ENCODE assay signal across 12 cellular contexts in the genomic region with DNA sequence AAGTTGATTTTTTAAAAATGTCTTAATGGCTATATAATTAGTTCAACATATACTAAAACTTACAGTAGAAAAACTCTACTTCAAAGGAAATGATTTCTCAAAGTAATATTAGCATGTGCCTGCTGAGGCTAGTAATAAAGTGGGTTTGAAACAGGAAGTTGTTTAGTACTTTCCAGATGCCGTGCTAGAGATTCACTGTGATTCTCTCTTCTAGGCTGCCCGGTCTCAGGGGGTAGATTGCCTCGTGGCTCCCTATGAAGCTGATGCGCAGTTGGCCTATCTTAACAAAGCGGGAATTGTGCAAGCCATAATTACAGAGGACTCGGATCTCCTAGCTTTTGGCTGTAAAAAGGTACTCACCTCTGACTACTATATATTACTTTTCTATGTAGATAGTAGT. TPM values are rescaled to one million over a fixed set of nuclear protein-coding genes. Genes with fewer than 3 reads are reported as not detected.
A peak's percentile ranks its signal among the peaks of the same experiment; 100 is the strongest.
DNase-seq lines count a peak whose midpoint lies in the region; ATAC-seq, FAIRE-seq and TF ChIP-seq lines count a peak whose summit lies in the region.
"Had no signal": no experiment of that assay in that cellular context is flagged by ENCODE, and none has a peak within 500 bp of the region (broad histone marks: within the 10 kb centered on the region; RNA-seq: fewer than 3 reads in every experiment).

No MANE protein-coding gene starts in this region.

- no peak overlapping the region for H3K27ac ChIP-seq in small intestine (ENCODE audit: low read depth in 1 of 2, low read length in 1 of 2)

- no peaks in the 10 kb centered on the region for H3K9me3 ChIP-seq in small intestine (ENCODE audit: control insufficient read depth, low read depth)

- H3K36me3 ChIP-seq in small intestine (ENCODE audit: control insufficient read depth in 2 of 2, insufficient read depth in 2 of 2, low read length in 2 of 2): no peaks in the 10 kb centered on the region

- H3K27me3 Mint-ChIP-seq in central memory CD8-positive, alpha-beta T cell: no peaks in the 10 kb centered on the region
- H3K27me3 Mint-ChIP-seq in CD14-positive monocyte (ENCODE audit: low read depth in 3 of 3): peaks cover 0 to 2% (median 0%) of the 10 kb centered on the region in 3 donors
- H3K27me3 Mint-ChIP-seq: T-helper 17 cell had no signal

- H3K36me3 Mint-ChIP-seq in central memory CD8-positive, alpha-beta T cell (ENCODE audit: insufficient read depth): no peaks in the 10 kb centered on the region
- peaks cover 47 to 70% of the 10 kb centered on the region in 2 donors for H3K36me3 Mint-ChIP-seq in CD14-positive monocyte

- ATAC-seq in GM18499 (IDR thresholded peaks at IDR 0.05; ENCODE audit: insufficient read depth, unreplicated experiment): peak; percentile 72
- peak; percentile 68 for ATAC-seq in GM21526 (IDR thresholded peaks at IDR 0.05; ENCODE audit: low FRiP score, unreplicated experiment)
- ATAC-seq in HG03196 (IDR thresholded peaks at IDR 0.05; ENCODE audit: unreplicated experiment): peak; percentile 65
- peak; percentile 40 for ATAC-seq in central memory CD8-positive, alpha-beta T cell (replicated peaks; ENCODE audit: extremely low read depth, poor library complexity, severe bottlenecking)
- ATAC-seq: T-helper 17 cell had no signal

- H3K4me1 Mint-ChIP-seq in central memory CD8-positive, alpha-beta T cell: no peaks in the 10 kb centered on the region
- no peaks in the 10 kb centered on the region for H3K4me1 Mint-ChIP-seq in CD14-positive monocyte
- H3K4me1 Mint-ChIP-seq: T-helper 17 cell had no signal

- 79 to 92% (median 87%) methylated on average over 6 of the region's 6 CpGs for WGBS in small intestine, 3 donors

- H3K4me3 ChIP-seq in small intestine (ENCODE audit: low read depth in 1 of 2, low read length in 2 of 2): no peak overlapping the region

- no peak for FAIRE-seq in D721Med (lab: Jason Lieb, UNC)
- FAIRE-seq in small intestine (lab: Jason Lieb, UNC): no peak
- FAIRE-seq: astrocyte, GM12892 had no signal

- intact Hi-C loops in CD14-positive monocyte (cut with micrococcal nuclease): no loop called here

- H3K4me1 ChIP-seq in small intestine (ENCODE audit: control insufficient read depth in 2 of 2, insufficient read depth in 1 of 2, low read depth in 1 of 2, low read length in 1 of 2): no peaks in the 10 kb centered on the region

- TF ChIP-seq CTCF in D721Med (IDR thresholded peaks at IDR 0.05; ENCODE audit: insufficient read depth, missing control alignments) (no peak), CD14-positive monocyte (IDR thresholded peaks at IDR 0.05) (no peak)

- no peak overlapping the region for H3K27ac Mint-ChIP-seq in central memory CD8-positive, alpha-beta T cell (ENCODE audit: low read depth)
- H3K27ac Mint-ChIP-seq in CD14-positive monocyte: peak overlapping the region in 2 of 7 donors; percentile 19 to 76
- H3K27ac Mint-ChIP-seq: T-helper 17 cell had no signal

- DNase-seq in central memory CD8-positive, alpha-beta T cell (ENCODE audit: low spot score in 2 of 2): no peak
- DNase-seq in KG1 (lab: John Stamatoyannopoulos, UW) (no peak), D721Med (ENCODE audit: insufficient read length, low spot score) (no peak), CD14-positive monocyte (ENCODE audit: low spot score) (no peak), small intestine (no peak)
- DNase-seq: NK-92 treated with Interleukin-12 subunit alpha and Interleukin-12 subunit beta, amount 100 ng/mL, for 24 hours; T-helper 17 cell had no signal

- no peaks in the 10 kb centered on the region for H3K9me3 Mint-ChIP-seq in central memory CD8-positive, alpha-beta T cell
- H3K9me3 Mint-ChIP-seq in CD14-positive monocyte: peaks cover 0 to 2% (median 0%) of the 10 kb centered on the region in 7 donors

- H3K27me3 ChIP-seq in small intestine (ENCODE audit: control insufficient read depth in 2 of 2, insufficient read depth in 2 of 2, low read length in 2 of 2): no peaks in the 10 kb centered on the region

- no peak overlapping the region for H3K4me3 Mint-ChIP-seq in central memory CD8-positive, alpha-beta T cell
- H3K4me3 Mint-ChIP-seq in CD14-positive monocyte: no peak overlapping the region
- H3K4me3 Mint-ChIP-seq: T-helper 17 cell had no signal

RNA-seq across cellular contexts. Expression of gene EXO1, which starts 9.1 kb away (rescaled TPM):
- polyA plus RNA-seq in CD14-positive monocyte: under 1 TPM in 1 of 2 donors, not detected in 1; 0.26 TPM
- 1 to 10 TPM in 1 of 3 donors, under 1 TPM in 1, not detected in 1; 0.27 to 3.4 TPM for polyA plus RNA-seq in small intestine
